In genomic region chr18:35516789-35517188, GRCh38 we compare ENCODE assay signal across 23 cellular contexts. TPM values are rescaled to one million over a fixed set of nuclear protein-coding genes. Genes with fewer than 3 reads are reported as not detected.
DNase-seq lines count a peak whose midpoint lies in the region; TF ChIP-seq lines count a peak whose summit lies in the region.
"Had no signal": no experiment of that assay in that cellular context is flagged by ENCODE, and none has a peak within 500 bp of the region (broad histone marks: within the 10 kb centered on the region; RNA-seq: fewer than 3 reads in every experiment).

No MANE protein-coding gene starts in this region.

- peak overlapping the region; percentile 38 for H2AFZ ChIP-seq in mammary epithelial cell (ENCODE audit: low read depth, low read length)
- no peak overlapping the region for H2AFZ ChIP-seq in hepatocyte

- H3K4me3 ChIP-seq in mammary epithelial cell (replicated peaks in 1 of 3; ENCODE audit: insufficient read depth in 1 of 3, low read depth in 2 of 3, low read length in 3 of 3) (no peak overlapping the region), breast epithelium (no peak overlapping the region), SK-N-MC (no peak overlapping the region), hepatocyte (no peak overlapping the region)
- H3K4me3 ChIP-seq: K562 had no signal

- no peak overlapping the region for H3K27ac ChIP-seq in mammary epithelial cell (ENCODE audit: insufficient read depth, low read depth, low read length)
- H3K27ac ChIP-seq in breast epithelium = no peak overlapping the region
- peak overlapping the region; percentile 88 for H3K27ac ChIP-seq in SK-N-MC
- H3K27ac ChIP-seq in hepatocyte = no peak overlapping the region
- H3K27ac ChIP-seq: 22Rv1, C4-2B had no signal

- BruUV-seq in mammary epithelial cell (replicated peaks; lab: Mats Ljungman, UMichigan) = no TSS peak

- H4K20me1 ChIP-seq in mammary epithelial cell (ENCODE audit: insufficient read depth, low read length) (no peaks in the 10 kb centered on the region), hepatocyte (ENCODE audit: insufficient read depth, poor library complexity, severe bottlenecking) (no peaks in the 10 kb centered on the region)

- H3K9me3 Mint-ChIP-seq in osteocyte (ENCODE audit: unreplicated experiment) = no peaks in the 10 kb centered on the region
- H3K9me3 Mint-ChIP-seq: CD8-positive, alpha-beta T cell had no signal

- DNase-seq in mammary epithelial cell (no peak), breast epithelium (ENCODE audit: low spot score in 2 of 2) (no peak), EL (peak; percentile 9), SK-N-MC (ENCODE audit: low read depth, low spot score) (no peak), osteocyte (ENCODE audit: extremely low spot score, unreplicated experiment) (no peak), T-helper 2 cell (no peak), NCI-H2107 (lab: John Stamatoyannopoulos, UW) (no peak), hepatocyte (ENCODE audit: low spot score) (no peak)
- DNase-seq: CD8-positive, alpha-beta T cell; DMS 273 treated with DMSO at 0.1 percent for 48 hours; DND-41; MM.1S; NCI-H2029; NCI-H446 treated with DMSO at 0.1 percent for 48 hours; NCI-H526; NCI-H82; NK-92 treated with Interleukin-12 subunit alpha and Interleukin-12 subunit beta, amount 100 ng/mL, for 24 hours; PC-3; SHP77 had no signal

- no peaks in the 10 kb centered on the region for H3K27me3 ChIP-seq in mammary epithelial cell (ENCODE audit: insufficient read depth, low read length)
- no peaks in the 10 kb centered on the region for H3K27me3 ChIP-seq in breast epithelium
- no peaks in the 10 kb centered on the region for H3K27me3 ChIP-seq in hepatocyte

- H3K9ac ChIP-seq in mammary epithelial cell (ENCODE audit: insufficient read depth, low read length) = no peak overlapping the region
- H3K9ac ChIP-seq in SK-N-MC (ENCODE audit: insufficient read length) = no peak overlapping the region

- CTCF ChIA-PET in mammary epithelial cell (lab: Charles Lee; ENCODE audit: low non-redundant PET) = no interaction called here

- H3K4me2 ChIP-seq in mammary epithelial cell (ENCODE audit: insufficient read depth, low read depth, low read length) (no peak overlapping the region), hepatocyte (no peak overlapping the region)

- 67% methylated on average over 3 of the region's 3 CpGs for WGBS in mammary epithelial cell (ENCODE audit: low coverage, missing lambda C conversion rate)
- WGBS in hepatocyte (ENCODE audit: low lambda C conversion rate, missing lambda C conversion rate) = 95% methylated on average over 3 of the region's 3 CpGs

- H3K9me3 ChIP-seq in mammary epithelial cell (replicated peaks; ENCODE audit: insufficient read depth, low read length) (no peaks in the 10 kb centered on the region), breast epithelium (no peaks in the 10 kb centered on the region), SK-N-MC (ENCODE audit: low read depth, low read length) (no peaks in the 10 kb centered on the region), hepatocyte (ENCODE audit: low read depth) (no peaks in the 10 kb centered on the region)

- H3K4me1 Mint-ChIP-seq in osteocyte (ENCODE audit: unreplicated experiment) = peaks cover 65% of the 10 kb centered on the region

- H3K79me2 ChIP-seq in mammary epithelial cell (ENCODE audit: insufficient read depth, low read length) (no peaks in the 10 kb centered on the region), hepatocyte (no peaks in the 10 kb centered on the region)

- TF ChIP-seq CTCF in mammary epithelial cell (conservative IDR thresholded peaks at IDR 0.05 in 1 of 2, IDR thresholded peaks at IDR 0.05 in 1 of 2; ENCODE audit: extremely low read depth in 1 of 2, insufficient read depth in 1 of 2, low read depth in 1 of 2, low read length in 2 of 2) (no peak), breast epithelium (IDR thresholded peaks at IDR 0.05) (no peak), osteocyte (IDR thresholded peaks at IDR 0.05) (no peak), hepatocyte (IDR thresholded peaks at IDR 0.05; ENCODE audit: poor library complexity) (no peak)

- no peaks in the 10 kb centered on the region for H3K9me2 ChIP-seq in hepatocyte (replicated peaks; ENCODE audit: insufficient read depth)

- H3K27ac Mint-ChIP-seq in osteocyte (ENCODE audit: unreplicated experiment) = peak overlapping the region; percentile 95
- H3K27ac Mint-ChIP-seq: B cell; CD8-positive, alpha-beta T cell had no signal

- TF ChIP-seq POLR2A in breast epithelium (IDR thresholded peaks at IDR 0.05) = no peak

- H3K4me1 ChIP-seq in mammary epithelial cell (ENCODE audit: insufficient read depth, low read length) = peaks cover 38% of the 10 kb centered on the region
- no peaks in the 10 kb centered on the region for H3K4me1 ChIP-seq in breast epithelium
- peaks cover 9% of the 10 kb centered on the region for H3K4me1 ChIP-seq in hepatocyte (ENCODE audit: insufficient read depth)

- in situ Hi-C loops in mammary epithelial cell (cut with MboI; ENCODE audit: low sequenced_read_pairs in 2 of 2) = no loop called here

- H3K36me3 ChIP-seq in mammary epithelial cell (ENCODE audit: insufficient read depth, low read length) (no peaks in the 10 kb centered on the region), breast epithelium (no peaks in the 10 kb centered on the region), SK-N-MC (ENCODE audit: insufficient read depth, low read length) (no peaks in the 10 kb centered on the region), hepatocyte (replicated peaks; ENCODE audit: insufficient read depth, low read depth) (no peaks in the 10 kb centered on the region)

- no peaks in the 10 kb centered on the region for H3K36me3 Mint-ChIP-seq in osteocyte (ENCODE audit: unreplicated experiment)
- H3K36me3 Mint-ChIP-seq: CD8-positive, alpha-beta T cell had no signal

- H3K27me3 Mint-ChIP-seq in osteocyte (ENCODE audit: unreplicated experiment) = no peaks in the 10 kb centered on the region

- dilution Hi-C loops in mammary epithelial cell (cut with HindIII; ENCODE audit: low sequenced_read_pairs) = no loop called here

- intact Hi-C loops in mammary epithelial cell (cut with micrococcal nuclease) (loop anchor here (10.0 kb wide), 1 partner anchor 282 kb away; no protein-coding TSS in a partner anchor), breast epithelium (cut with DNase I; ENCODE audit: low total_unique reads) (no loop called here)

- H3K4me3 Mint-ChIP-seq in osteocyte (ENCODE audit: unreplicated experiment) = peak overlapping the region; percentile 50
- H3K4me3 Mint-ChIP-seq: B cell; CD8-positive, alpha-beta T cell had no signal

RNA-seq across cellular contexts. Expression of gene INO80C, which starts 19.0 kb away (rescaled TPM):
- 10 to 100 TPM in 1 of 2 donors, 1 to 10 TPM in 1; 7.2 to 46.5 TPM for total RNA-seq in mammary epithelial cell
- polyA plus RNA-seq in mammary epithelial cell = 42.5 TPM
- 20.4 TPM for polyA minus RNA-seq in mammary epithelial cell
- 10 to 100 TPM in 1 of 3 donors, 1 to 10 TPM in 2; 5.9 to 14.7 (median 6.7) TPM for total RNA-seq in breast epithelium
- total RNA-seq in osteocyte = 27.1 and 30.2 TPM in 2 replicates
- total RNA-seq in hepatocyte = 16.5 and 16.6 TPM in 2 replicates
- 25.1 and 42.2 TPM in 2 replicates for polyA plus RNA-seq in hepatocyte
